24 cellular contexts compared by ENCODE assay signal in genomic region chr1:29635501-29636263, GRCh38.
"Had no signal": no experiment of that assay in that cellular context is flagged by ENCODE, and none has a peak within 500 bp of the region (broad histone marks: within the 10 kb centered on the region; RNA-seq: fewer than 3 reads in every experiment).

No MANE protein-coding gene starts in this region.

- DNase-seq: activated B cell treated with CpG ODN at 0.5 μM for 24 hours; activated CD4-positive, alpha-beta memory T cell treated with anti-CD3 and anti-CD28 coated beads for 36 hours; activated CD4-positive, alpha-beta T cell treated with anti-CD3 and anti-CD28 coated beads for 4 hours; activated naive CD4-positive, alpha-beta T cell treated with Interleukin-2 at 50 U/mL for 16 hours; activated naive CD8-positive, alpha-beta T cell treated with anti-CD3 and anti-CD28 coated beads for 36 hours; activated T-cell treated with anti-CD3 and anti-CD28 coated beads, Interleukin-2, amount 50 U/mL, for 4 hours; colonic mucosa; heart right ventricle; kidney; lower lobe of right lung; mesendoderm; naive B cell; pancreas; right lobe of liver; stimulated activated CD4-positive, alpha-beta T cell treated with anti-CD3 and anti-CD28 coated beads, Interleukin-1b, Interleukin-23, amount 100 ng/mL, for 48 hours; stimulated activated naive CD8-positive, alpha-beta T cell treated with anti-CD3 and anti-CD28 coated beads, Interleukin-15, amount 100 ng/mL, for 72 hours; SW 1271; T-helper 17 cell had no signal

- H3K4me1 Mint-ChIP-seq: activated B cell treated with CpG ODN at 0.5 μM for 24 hours; activated naive CD8-positive, alpha-beta T cell treated with anti-CD3 and anti-CD28 coated beads for 36 hours; stimulated activated naive CD8-positive, alpha-beta T cell treated with anti-CD3 and anti-CD28 coated beads, Interleukin-15, amount 100 ng/mL, for 72 hours had no signal

- H3K27ac Mint-ChIP-seq: activated B cell treated with CpG ODN at 0.5 μM for 24 hours; activated CD4-positive, alpha-beta memory T cell treated with anti-CD3 and anti-CD28 coated beads for 36 hours; activated naive CD8-positive, alpha-beta T cell treated with anti-CD3 and anti-CD28 coated beads for 36 hours; stimulated activated naive CD8-positive, alpha-beta T cell treated with anti-CD3 and anti-CD28 coated beads, Interleukin-15, amount 100 ng/mL, for 72 hours; T-helper 17 cell had no signal

- H3K36me3 ChIP-seq: breast epithelium, colonic mucosa, heart right ventricle, lower lobe of right lung, neutrophil, pancreas, right lobe of liver, tibial artery had no signal

- ATAC-seq: activated T-cell treated with anti-CD3 and anti-CD28 coated beads, Interleukin-2, amount 50 U/mL, for 4 hours; heart right ventricle; lower lobe of right lung; pancreas; right lobe of liver; stimulated activated naive CD8-positive, alpha-beta T cell treated with anti-CD3 and anti-CD28 coated beads, Interleukin-15, amount 100 ng/mL, for 72 hours; T-helper 17 cell had no signal

- H3K9me3 Mint-ChIP-seq: activated B cell treated with CpG ODN at 0.5 μM for 24 hours; activated CD4-positive, alpha-beta memory T cell treated with anti-CD3 and anti-CD28 coated beads for 36 hours; activated naive CD8-positive, alpha-beta T cell treated with anti-CD3 and anti-CD28 coated beads for 36 hours; activated T-cell treated with anti-CD3 and anti-CD28 coated beads, Interleukin-2, amount 50 U/mL, for 4 hours; stimulated activated naive CD8-positive, alpha-beta T cell treated with anti-CD3 and anti-CD28 coated beads, Interleukin-15, amount 100 ng/mL, for 72 hours had no signal

- H3K4me3 ChIP-seq: breast epithelium, colonic mucosa, heart right ventricle, lower lobe of right lung, pancreas, right lobe of liver, skin epidermis, tibial artery had no signal

- FAIRE-seq: astrocyte, kidney, pancreas, urothelium cell line had no signal

- H3K4me3 Mint-ChIP-seq: activated B cell treated with CpG ODN at 0.5 μM for 24 hours; activated CD4-positive, alpha-beta memory T cell treated with anti-CD3 and anti-CD28 coated beads for 36 hours; activated naive CD8-positive, alpha-beta T cell treated with anti-CD3 and anti-CD28 coated beads for 36 hours; activated T-cell treated with anti-CD3 and anti-CD28 coated beads, Interleukin-2, amount 50 U/mL, for 4 hours; naive B cell; stimulated activated naive CD8-positive, alpha-beta T cell treated with anti-CD3 and anti-CD28 coated beads, Interleukin-15, amount 100 ng/mL, for 72 hours; T-helper 17 cell had no signal

- H3K36me3 Mint-ChIP-seq: activated CD4-positive, alpha-beta memory T cell treated with anti-CD3 and anti-CD28 coated beads for 36 hours; activated naive CD8-positive, alpha-beta T cell treated with anti-CD3 and anti-CD28 coated beads for 36 hours; naive B cell had no signal

- H3K27me3 ChIP-seq: breast epithelium, colonic mucosa, pancreas, right lobe of liver had no signal
